ENCODE assay signal across 11 cellular contexts in genomic region chr16:23146877-23147601, GRCh38. TPM values are rescaled to one million over a fixed set of nuclear protein-coding genes. Genes with fewer than 3 reads are reported as not detected.
DNase-seq lines count a peak whose midpoint lies in the region; ATAC-seq and TF ChIP-seq lines count a peak whose summit lies in the region.
"Had no signal": no experiment of that assay in that cellular context is flagged by ENCODE, and none has a peak within 500 bp of the region (broad histone marks: within the 10 kb centered on the region; RNA-seq: fewer than 3 reads in every experiment).

No MANE protein-coding gene starts in this region.

- no peaks in the 10 kb centered on the region for H3K9me3 ChIP-seq in SK-N-SH
- 0 out of 2 replicates have a peak, but pooled peaks cover under 1% of the 10 kb centered on the region for H3K9me3 ChIP-seq in SK-N-MC (ENCODE audit: low read depth, low read length)
- no peaks in the 10 kb centered on the region for H3K9me3 ChIP-seq in gastrocnemius medialis

- DNase-seq in SK-N-SH, result no peak
- no peak for DNase-seq in SK-N-MC (ENCODE audit: low read depth, low spot score)
- DNase-seq in fibroblast of the aortic adventitia (ENCODE audit: low read depth), result no peak
- no peak for DNase-seq in gastrocnemius medialis
- DNase-seq in GDM1 (lab: John Stamatoyannopoulos, UW), result no peak
- DNase-seq in NCI-H2029 (lab: John Stamatoyannopoulos, UW), result no peak
- DNase-seq: midbrain, NCI-H524 had no signal

- H3K4me3 ChIP-seq in SK-N-SH (ENCODE audit: low read depth in 2 of 2, low read length in 1 of 2) (peak overlapping the region in 1 of 2 experiments; percentile 67; a peak in 1 of 4 replicates), SK-N-MC (peak overlapping the region; percentile 83), fibroblast of the aortic adventitia (ENCODE audit: low read depth, low read length) (peak overlapping the region; percentile 22), gastrocnemius medialis (peak overlapping the region in 3 of 4 donors; percentile 65 to 79 (median 68))

- H3F3A ChIP-seq in SK-N-SH (replicated peaks; ENCODE audit: insufficient read depth), result peaks cover 4% of the 10 kb centered on the region

- ATAC-seq in SK-N-SH treated with all-trans-retinoic acid at 6 μM for 48 hours (no peak), gastrocnemius medialis (no peak), HG02885 (IDR thresholded peaks at IDR 0.05; ENCODE audit: poor library complexity, unreplicated experiment) (no peak)

- CTCF ChIA-PET in SK-N-SH (lab: Yijun Ruan, JAX), result no interaction called here

- no peak for TF ChIP-seq POLR2A in gastrocnemius medialis (IDR thresholded peaks at IDR 0.05)

- WGBS in SK-N-SH (ENCODE audit: low lambda C conversion rate), result 95% methylated on average over 17 of the region's 17 CpGs

- H3K9ac ChIP-seq in SK-N-SH, result no peak overlapping the region
- no peak overlapping the region for H3K9ac ChIP-seq in SK-N-MC (ENCODE audit: insufficient read length)

- no peak overlapping the region for H3K27ac ChIP-seq in SK-N-SH (ENCODE audit: low read depth in 2 of 2, low read length in 1 of 2)
- H3K27ac ChIP-seq in SK-N-MC, result peak overlapping the region; percentile 84; the same call in 1 of the 2 replicates
- peak overlapping the region in 3 of 4 donors; percentile 89 to 92 (median 91) for H3K27ac ChIP-seq in gastrocnemius medialis

- peaks cover 65% of the 10 kb centered on the region for H3K79me2 ChIP-seq in SK-N-SH (ENCODE audit: insufficient read depth)

- no peak for TF ChIP-seq RAD21 in SK-N-SH (IDR thresholded peaks at IDR 0.05; ENCODE audit: low read length)

- H3K9me2 ChIP-seq in SK-N-SH, result no peaks in the 10 kb centered on the region

- no peaks in the 10 kb centered on the region for H3K36me3 ChIP-seq in SK-N-SH (replicated peaks in 1 of 2; ENCODE audit: control insufficient read depth in 1 of 2, insufficient read depth in 2 of 2, low read length in 1 of 2)
- H3K36me3 ChIP-seq in SK-N-MC (ENCODE audit: insufficient read depth, low read length), result 0 out of 2 replicates have a peak, but pooled peaks cover 4% of the 10 kb centered on the region
- H3K36me3 ChIP-seq in gastrocnemius medialis, result no peaks in the 10 kb centered on the region

- H3K27me3 ChIP-seq in SK-N-SH (ENCODE audit: insufficient read depth), result no peaks in the 10 kb centered on the region
- H3K27me3 ChIP-seq in gastrocnemius medialis, result no peaks in the 10 kb centered on the region

- no peak for TF ChIP-seq EP300 in SK-N-SH (IDR thresholded peaks at IDR 0.05; ENCODE audit: borderline replicate concordance in 1 of 2, low read depth in 1 of 2, low read length in 1 of 2)

- H4K20me1 ChIP-seq in SK-N-SH (ENCODE audit: insufficient read depth), result peaks cover 42% of the 10 kb centered on the region

- no peak overlapping the region for H2AFZ ChIP-seq in SK-N-SH (ENCODE audit: low read depth)

- H3K4me2 ChIP-seq in SK-N-SH, result peak overlapping the region; percentile 86

- H3K4me1 ChIP-seq in SK-N-SH (ENCODE audit: control insufficient read depth in 1 of 2, insufficient read depth in 2 of 2, low read depth in 1 of 2, low read length in 1 of 2) (peaks cover 18 to 19% of the 10 kb centered on the region in 2 experiments; a peak in 3 of 4 replicates), gastrocnemius medialis (peaks cover 39 to 45% of the 10 kb centered on the region in 2 donors)

- POLR2A ChIA-PET in SK-N-SH (lab: Yijun Ruan, JAX), result interaction anchor here (0.6 kb wide), 2 partner anchors 11 to 12 kb away, joined by 3 to 4 read pairs; no protein-coding TSS in a partner anchor

- TF ChIP-seq CTCF in SK-N-SH (IDR thresholded peaks at IDR 0.05) (no peak), fibroblast of the aortic adventitia (IDR thresholded peaks at IDR 0.05; ENCODE audit: insufficient read depth, low read length) (no peak), gastrocnemius medialis (IDR thresholded peaks at IDR 0.05 in 4 of 5, conservative IDR thresholded peaks at IDR 0.05 in 1 of 5) (no peak)

- intact Hi-C loops in gastrocnemius medialis (cut with DNase I; ENCODE audit: low total_unique reads), result loop anchor here (10.0 kb wide), 1 partner anchor 1552 kb away; the partner anchor contains the start of gene METTL9

- in situ Hi-C loops in gastrocnemius medialis (cut with MboI; ENCODE audit: low sequenced_read_pairs in 4 of 4), result no loop called here

TF ChIP-seq in SK-N-SH, 30 proteins besides CTCF, POLR2A, EP300 and RAD21 (continues in another document):
- TF ChIP-seq ELF1 (IDR thresholded peaks at IDR 0.05), result no peak
- TF ChIP-seq, protein P1, sequence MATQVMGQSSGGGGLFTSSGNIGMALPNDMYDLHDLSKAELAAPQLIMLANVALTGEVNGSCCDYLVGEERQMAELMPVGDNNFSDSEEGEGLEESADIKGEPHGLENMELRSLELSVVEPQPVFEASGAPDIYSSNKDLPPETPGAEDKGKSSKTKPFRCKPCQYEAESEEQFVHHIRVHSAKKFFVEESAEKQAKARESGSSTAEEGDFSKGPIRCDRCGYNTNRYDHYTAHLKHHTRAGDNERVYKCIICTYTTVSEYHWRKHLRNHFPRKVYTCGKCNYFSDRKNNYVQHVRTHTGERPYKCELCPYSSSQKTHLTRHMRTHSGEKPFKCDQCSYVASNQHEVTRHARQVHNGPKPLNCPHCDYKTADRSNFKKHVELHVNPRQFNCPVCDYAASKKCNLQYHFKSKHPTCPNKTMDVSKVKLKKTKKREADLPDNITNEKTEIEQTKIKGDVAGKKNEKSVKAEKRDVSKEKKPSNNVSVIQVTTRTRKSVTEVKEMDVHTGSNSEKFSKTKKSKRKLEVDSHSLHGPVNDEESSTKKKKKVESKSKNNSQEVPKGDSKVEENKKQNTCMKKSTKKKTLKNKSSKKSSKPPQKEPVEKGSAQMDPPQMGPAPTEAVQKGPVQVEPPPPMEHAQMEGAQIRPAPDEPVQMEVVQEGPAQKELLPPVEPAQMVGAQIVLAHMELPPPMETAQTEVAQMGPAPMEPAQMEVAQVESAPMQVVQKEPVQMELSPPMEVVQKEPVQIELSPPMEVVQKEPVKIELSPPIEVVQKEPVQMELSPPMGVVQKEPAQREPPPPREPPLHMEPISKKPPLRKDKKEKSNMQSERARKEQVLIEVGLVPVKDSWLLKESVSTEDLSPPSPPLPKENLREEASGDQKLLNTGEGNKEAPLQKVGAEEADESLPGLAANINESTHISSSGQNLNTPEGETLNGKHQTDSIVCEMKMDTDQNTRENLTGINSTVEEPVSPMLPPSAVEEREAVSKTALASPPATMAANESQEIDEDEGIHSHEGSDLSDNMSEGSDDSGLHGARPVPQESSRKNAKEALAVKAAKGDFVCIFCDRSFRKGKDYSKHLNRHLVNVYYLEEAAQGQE (IDR thresholded peaks at IDR 0.05; ENCODE audit: low read depth, low read length), result no peak
- no peak for TF ChIP-seq YY1 (IDR thresholded peaks at IDR 0.05; ENCODE audit: low read depth)
- no peak for TF ChIP-seq GABPA (IDR thresholded peaks at IDR 0.05; ENCODE audit: low read depth)
- no peak for TF ChIP-seq TEAD4 (IDR thresholded peaks at IDR 0.05; ENCODE audit: borderline replicate concordance, insufficient read depth)
- TF ChIP-seq POLR2AphosphoS5 (IDR thresholded peaks at IDR 0.05; ENCODE audit: low read depth, low read length), result no peak
- TF ChIP-seq EZH2phosphoT487 (IDR thresholded peaks at IDR 0.05; ENCODE audit: borderline replicate concordance, low read depth), result no peak
- no peak for TF ChIP-seq FOXJ3 (CRISPR knock-in tag; IDR thresholded peaks at IDR 0.05)

TF ChIP-seq in SK-N-SH treated with all-trans-retinoic acid at 6 μM for 48 hours, 23 proteins besides CTCF, POLR2A, EP300 and RAD21 (continues in another document):
- no peak for TF ChIP-seq OSR1 (CRISPR knock-in tag; IDR thresholded peaks at IDR 0.05)
- no peak for TF ChIP-seq ZNF565 (CRISPR knock-in tag; conservative IDR thresholded peaks at IDR 0.05; ENCODE audit: low read depth)
- no peak for TF ChIP-seq CREB5 (CRISPR knock-in tag; IDR thresholded peaks at IDR 0.05; ENCODE audit: low read depth)
- TF ChIP-seq, protein P2, sequence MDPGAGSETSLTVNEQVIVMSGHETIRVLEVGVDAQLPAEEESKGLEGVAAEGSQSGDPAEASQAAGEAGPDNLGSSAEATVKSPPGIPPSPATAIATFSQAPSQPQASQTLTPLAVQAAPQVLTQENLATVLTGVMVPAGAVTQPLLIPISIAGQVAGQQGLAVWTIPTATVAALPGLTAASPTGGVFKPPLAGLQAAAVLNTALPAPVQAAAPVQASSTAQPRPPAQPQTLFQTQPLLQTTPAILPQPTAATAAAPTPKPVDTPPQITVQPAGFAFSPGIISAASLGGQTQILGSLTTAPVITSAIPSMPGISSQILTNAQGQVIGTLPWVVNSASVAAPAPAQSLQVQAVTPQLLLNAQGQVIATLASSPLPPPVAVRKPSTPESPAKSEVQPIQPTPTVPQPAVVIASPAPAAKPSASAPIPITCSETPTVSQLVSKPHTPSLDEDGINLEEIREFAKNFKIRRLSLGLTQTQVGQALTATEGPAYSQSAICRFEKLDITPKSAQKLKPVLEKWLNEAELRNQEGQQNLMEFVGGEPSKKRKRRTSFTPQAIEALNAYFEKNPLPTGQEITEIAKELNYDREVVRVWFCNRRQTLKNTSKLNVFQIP (CRISPR knock-in tag; IDR thresholded peaks at IDR 0.05; ENCODE audit: borderline replicate concordance, low read depth), result no peak
- TF ChIP-seq ZFP30 (CRISPR knock-in tag; IDR thresholded peaks at IDR 0.05), result no peak
- TF ChIP-seq TCF4 (CRISPR knock-in tag; IDR thresholded peaks at IDR 0.05; ENCODE audit: borderline replicate concordance), result no peak

RNA-seq across cellular contexts. Expression of gene USP31, which starts 2.2 kb away (rescaled TPM):
- polyA plus RNA-seq in SK-N-SH (2012; rRNA removed), result 2.8 and 3.2 TPM in 2 replicates
- 2.1 and 2.5 TPM in 2 replicates for polyA plus RNA-seq in SK-N-SH (2012; cell fraction: cytosol; rRNA removed)
- polyA plus RNA-seq in SK-N-SH (2012; cell fraction: nucleus; rRNA removed), result 8.2 and 11.0 TPM in 2 replicates
- total RNA-seq in fibroblast of the aortic adventitia (ENCODE audit: low replicate concordance), result 5.2 and 9.0 TPM in 2 replicates
- 10 to 100 TPM; 13.2 to 23.3 (median 18.7) TPM for total RNA-seq in gastrocnemius medialis

RNA-seq across cellular contexts. Expression of gene SCNN1G, which starts 35.5 kb away (rescaled TPM):
- not detected in 2 replicates for polyA plus RNA-seq in SK-N-SH (2012; rRNA removed)
- not detected in 2 replicates for polyA plus RNA-seq in SK-N-SH (2012; cell fraction: cytosol; rRNA removed)
- not detected in 2 replicates for polyA plus RNA-seq in SK-N-SH (2012; cell fraction: nucleus; rRNA removed)
- not detected in 2 replicates for total RNA-seq in fibroblast of the aortic adventitia (ENCODE audit: low replicate concordance)
- under 1 TPM in 1 of 4 donors, not detected in 3; 0.58 TPM for total RNA-seq in gastrocnemius medialis
- polyA plus RNA-seq: IgD-negative memory B cell had no signal

Comparison
In these comparisons a context has a peak if more than half of its experiments do, and no peak if none do; other contexts are left out.
1. H3K27ac ChIP-seq: peak in SK-N-MC (single experiment) and gastrocnemius medialis (3 of 4); none in SK-N-SH (0 of 2).